9 cellular contexts compared by ENCODE assay signal in the genomic region with DNA sequence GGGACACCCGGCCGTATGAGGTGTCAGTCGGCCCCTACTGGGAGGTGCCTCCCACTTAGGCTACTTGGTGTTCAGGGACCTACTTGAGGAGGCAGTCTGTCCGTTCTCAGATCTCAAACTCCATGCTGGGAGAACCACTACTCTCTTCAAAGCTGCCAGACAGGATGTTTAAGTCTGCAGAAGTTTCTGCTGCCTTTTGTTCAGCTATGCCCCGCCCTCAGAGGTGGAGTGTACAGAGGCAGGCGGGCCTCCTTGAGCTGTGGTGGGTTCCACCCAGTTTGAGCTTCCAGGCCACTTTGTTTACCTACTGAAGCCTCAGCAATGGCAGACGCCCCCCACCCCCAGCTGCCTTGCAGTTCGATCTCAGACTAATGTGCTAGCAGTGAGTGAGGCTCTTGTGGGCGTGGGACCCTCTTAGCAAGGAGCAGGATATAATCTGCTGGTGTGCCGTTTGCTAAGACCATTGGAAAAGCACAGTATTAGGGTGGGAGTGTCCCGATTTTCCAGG. TPM values are rescaled to one million over a fixed set of nuclear protein-coding genes. Genes with fewer than 3 reads are reported as not detected.
"Had no signal": no experiment of that assay in that cellular context is flagged by ENCODE, and none has a peak within 500 bp of the region (broad histone marks: within the 10 kb centered on the region; RNA-seq: fewer than 3 reads in every experiment).

No MANE protein-coding gene starts in this region.

RNA-seq across cellular contexts. Expression of a gene that starts 54.7 kb away (rescaled TPM):
- total RNA-seq: activated CD8-positive, alpha-beta T cell treated with anti-CD3 and anti-CD28 coated beads, Interleukin-2, amount 10 ng/mL, durations not matched to agents 7 days and 5 days; adrenal gland; aorta; astrocyte; body of pancreas; breast epithelium; cardiac septum; chondrocyte; WTC11 had no signal
